Comparison of ENCODE assay signal across 16 cellular contexts in the genomic region with DNA sequence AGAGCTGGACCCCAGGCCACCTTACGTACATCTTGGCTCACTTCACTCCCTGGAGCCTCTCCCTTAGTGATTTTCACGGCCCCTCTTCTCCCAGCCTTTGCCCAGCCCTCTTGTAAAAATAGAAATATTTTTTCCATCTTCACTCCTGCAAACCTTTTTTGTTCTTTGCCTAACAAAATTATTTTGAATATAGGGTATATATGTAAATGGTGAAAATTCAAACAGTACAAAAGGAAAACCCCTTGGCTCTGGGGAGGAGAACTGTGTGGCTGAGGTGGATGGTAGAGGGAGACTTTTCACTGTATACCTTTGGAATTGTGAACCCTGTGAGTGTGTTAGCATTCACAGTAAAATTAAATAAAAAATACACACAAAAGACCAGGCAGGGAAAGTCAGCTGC. TPM values are rescaled to one million over a fixed set of nuclear protein-coding genes. Genes with fewer than 3 reads are reported as not detected.
DNase-seq lines count a peak whose midpoint lies in the region; ATAC-seq and TF ChIP-seq lines count a peak whose summit lies in the region.
"Had no signal": no experiment of that assay in that cellular context is flagged by ENCODE, and none has a peak within 500 bp of the region (broad histone marks: within the 10 kb centered on the region; RNA-seq: fewer than 3 reads in every experiment).

No MANE protein-coding gene starts in this region.

- H4K8ac ChIP-seq in H9 (replicated peaks; ENCODE audit: insufficient read length, low read depth, low read length) = no peak overlapping the region

- no peak for DNase-seq in H9
- DNase-seq in glutamatergic neuron = no peak
- DNase-seq in osteoblast (ENCODE audit: insufficient read length, low spot score, missing footprints) = peak; percentile 53
- DNase-seq in activated naive CD4-positive, alpha-beta T cell treated with anti-CD3 and anti-CD28 coated beads, Interleukin-2, amount 50 U/mL, for 72 hours (ENCODE audit: low spot score in 2 of 2) = no peak
- DNase-seq in cerebellar cortex (ENCODE audit: low spot score) = no peak
- DNase-seq: GM23248, MG63, NCI-H187, NCI-H446, NCI-H526 had no signal

- H3K4me1 Mint-ChIP-seq in H9 = peaks cover 23 to 44% of the 10 kb centered on the region in 2 experiments
- H3K4me1 Mint-ChIP-seq in glutamatergic neuron (ENCODE audit: low read depth, unreplicated experiment) = peaks cover 27% of the 10 kb centered on the region

- no peak overlapping the region for H3K14ac ChIP-seq in H9 (ENCODE audit: insufficient read depth, low read length)

- H3K79me1 ChIP-seq in H9 (ENCODE audit: insufficient read depth, low read depth, low read length, poor library complexity, severe bottlenecking) = no peaks in the 10 kb centered on the region

- peaks cover 97% of the 10 kb centered on the region for H3K27me3 ChIP-seq in H9 (ENCODE audit: insufficient read depth, low read length)
- peaks cover 100% of the 10 kb centered on the region for H3K27me3 ChIP-seq in osteoblast (ENCODE audit: insufficient read depth, low read length)

- no peak overlapping the region for H2BK5ac ChIP-seq in H9 (ENCODE audit: insufficient read length, low read length)

- no peak overlapping the region for H4K5ac ChIP-seq in H9 (ENCODE audit: insufficient read length, low read depth, low read length)

- H2BK15ac ChIP-seq in H9 (ENCODE audit: low read depth, low read length) = no peak overlapping the region

- H2AFZ ChIP-seq in H9 (ENCODE audit: low read length) (no peak overlapping the region), osteoblast (ENCODE audit: low read length) (no peak overlapping the region)
- H2AFZ ChIP-seq: GM23248 had no signal

- peaks cover 4 to 5% of the 10 kb centered on the region in 2 experiments; a peak in 3 of 5 replicates for H3K9me3 Mint-ChIP-seq in H9
- H3K9me3 Mint-ChIP-seq in glutamatergic neuron (ENCODE audit: unreplicated experiment) = peaks cover 13% of the 10 kb centered on the region
- no peaks in the 10 kb centered on the region for H3K9me3 Mint-ChIP-seq in activated naive CD4-positive, alpha-beta T cell treated with anti-CD3 and anti-CD28 coated beads, Interleukin-2, amount 50 U/mL, for 72 hours

- H3K27me3 Mint-ChIP-seq in H9 (ENCODE audit: low read depth) = peaks cover 98% of the 10 kb centered on the region
- H3K27me3 Mint-ChIP-seq in glutamatergic neuron (ENCODE audit: unreplicated experiment) = peaks cover 29% of the 10 kb centered on the region

- H4K20me1 ChIP-seq in H9 (ENCODE audit: control insufficient read depth, insufficient read depth, insufficient read length) (no peaks in the 10 kb centered on the region), osteoblast (ENCODE audit: insufficient read depth, low read length) (peaks cover 7% of the 10 kb centered on the region)

- ATAC-seq in activated naive CD4-positive, alpha-beta T cell treated with anti-CD3 and anti-CD28 coated beads, Interleukin-2, amount 50 U/mL, for 72 hours = no peak
- no peak for ATAC-seq in GM19324 (IDR thresholded peaks at IDR 0.05; ENCODE audit: low FRiP score, unreplicated experiment)
- ATAC-seq: HCT116, K562, Right ventricle myocardium inferior had no signal

- no peak overlapping the region for H2BK12ac ChIP-seq in H9 (ENCODE audit: insufficient read length, low read depth, low read length)

- no peak overlapping the region for H3T11ph ChIP-seq in H9 (ENCODE audit: low read length)

- no peaks in the 10 kb centered on the region for H3K36me3 Mint-ChIP-seq in H9 (ENCODE audit: insufficient read depth in 1 of 3, low read depth in 3 of 3)
- peaks cover under 1% of the 10 kb centered on the region for H3K36me3 Mint-ChIP-seq in glutamatergic neuron (ENCODE audit: unreplicated experiment)
- peaks cover 5% of the 10 kb centered on the region in 2 donors for H3K36me3 Mint-ChIP-seq in activated naive CD4-positive, alpha-beta T cell treated with anti-CD3 and anti-CD28 coated beads, Interleukin-2, amount 50 U/mL, for 72 hours

- H3K4me3 ChIP-seq in osteoblast (ENCODE audit: insufficient read depth, low read length) = no peak overlapping the region
- H3K4me3 ChIP-seq: GM23248, K562, MG63 had no signal

- no peak overlapping the region for H3K56ac ChIP-seq in H9 (ENCODE audit: insufficient read length, low read depth, low read length)

- no peak overlapping the region for H3K9ac ChIP-seq in H9 (ENCODE audit: extremely low read depth, insufficient read length, low read length)
- H3K9ac ChIP-seq: GM23248 had no signal

- no peak overlapping the region for H2BK120ac ChIP-seq in H9 (ENCODE audit: low read depth, low read length, poor library complexity, severe bottlenecking)

- no peaks in the 10 kb centered on the region for H3K36me3 ChIP-seq in osteoblast (ENCODE audit: insufficient read depth, low read length)
- H3K36me3 ChIP-seq: MG63 had no signal

- peak overlapping the region in 1 of 2 experiments; percentile 55; a peak in 2 of 5 replicates for H3K4me3 Mint-ChIP-seq in H9
- H3K4me3 Mint-ChIP-seq in glutamatergic neuron (ENCODE audit: unreplicated experiment) = peak overlapping the region; percentile 81
- H3K4me3 Mint-ChIP-seq: B cell had no signal

- H3K23me2 ChIP-seq in H9 (ENCODE audit: insufficient read length, low read depth, low read length, poor library complexity, severe bottlenecking) = no peaks in the 10 kb centered on the region

- H3K79me2 ChIP-seq in H9 (ENCODE audit: insufficient read depth, low read length) (no peaks in the 10 kb centered on the region), osteoblast (ENCODE audit: insufficient read depth, low read length) (no peaks in the 10 kb centered on the region)

- H3K4me2 ChIP-seq in H9 (ENCODE audit: insufficient read depth, insufficient read length, low read length) (peak overlapping the region; percentile 26), osteoblast (ENCODE audit: insufficient read depth, low read length) (no peak overlapping the region)

- H3K4ac ChIP-seq in H9 (ENCODE audit: low read depth, low read length) = no peak overlapping the region

- TF ChIP-seq CTCF in H9 (conservative IDR thresholded peaks at IDR 0.05) (no peak), glutamatergic neuron (IDR thresholded peaks at IDR 0.05; ENCODE audit: partially characterized antibody, unreplicated experiment) (no peak), osteoblast (IDR thresholded peaks at IDR 0.05; ENCODE audit: extremely low read depth, low read depth, low read length) (no peak)

- H3K4me1 ChIP-seq in H9 (ENCODE audit: insufficient read depth, low read length) (no peaks in the 10 kb centered on the region; the same call in 1 of the 2 replicates), osteoblast (ENCODE audit: insufficient read depth, low read length) (no peaks in the 10 kb centered on the region)

- no peak overlapping the region for H3K27ac ChIP-seq in H9 (ENCODE audit: insufficient read length, low read depth, low read length)
- peak overlapping the region; percentile 86 for H3K27ac ChIP-seq in angular gyrus (ENCODE audit: low read depth, low read length)
- no peak overlapping the region for H3K27ac ChIP-seq in osteoblast (ENCODE audit: low read depth, low read length)
- H3K27ac ChIP-seq: GM23248 had no signal

- no CpG with 5 or more reads among the region's 2 CpGs for WGBS in H9 (ENCODE audit: extremely low coverage, insufficient read length, low lambda C conversion rate)

- H4K91ac ChIP-seq in H9 (ENCODE audit: insufficient read length, low read depth, low read length) = no peak overlapping the region

- no peak overlapping the region for H2BK20ac ChIP-seq in H9 (ENCODE audit: low read depth, low read length, poor library complexity, severe bottlenecking)

- no peak overlapping the region for H3K18ac ChIP-seq in H9 (ENCODE audit: insufficient read length, low read depth, low read length)

- no peak overlapping the region for H2AK5ac ChIP-seq in H9 (ENCODE audit: insufficient read length, low read length)

- H3K9me3 ChIP-seq in H9 (ENCODE audit: control insufficient read depth, low read depth, low read length) = no peaks in the 10 kb centered on the region
- H3K9me3 ChIP-seq in osteoblast (ENCODE audit: low read depth, low read length) = no peaks in the 10 kb centered on the region
- H3K9me3 ChIP-seq: MG63 had no signal

- no peak overlapping the region for H3K23ac ChIP-seq in H9 (ENCODE audit: insufficient read length, low read depth, low read length)

- no peak overlapping the region for H3K27ac Mint-ChIP-seq in H9
- H3K27ac Mint-ChIP-seq in glutamatergic neuron (ENCODE audit: unreplicated experiment) = peak overlapping the region; percentile 1
- H3K27ac Mint-ChIP-seq in activated naive CD4-positive, alpha-beta T cell treated with anti-CD3 and anti-CD28 coated beads, Interleukin-2, amount 50 U/mL, for 72 hours = no peak overlapping the region
- H3K27ac Mint-ChIP-seq: B cell had no signal

RNA-seq across cellular contexts. Expression of gene POLG, which starts 34.9 kb away (rescaled TPM):
- total RNA-seq in H9 (2021) (57.7 and 60.3 TPM in 2 replicates), glutamatergic neuron (ENCODE audit: unreplicated experiment) (55.4 TPM), osteoblast (50.7 and 61.2 TPM in 2 replicates)
- 10 to 100 TPM; 76.1 to 83.7 TPM for total RNA-seq in activated naive CD4-positive, alpha-beta T cell treated with anti-CD3 and anti-CD28 coated beads, Interleukin-2, amount 50 U/mL, for 72 hours
